In the genomic region with DNA sequence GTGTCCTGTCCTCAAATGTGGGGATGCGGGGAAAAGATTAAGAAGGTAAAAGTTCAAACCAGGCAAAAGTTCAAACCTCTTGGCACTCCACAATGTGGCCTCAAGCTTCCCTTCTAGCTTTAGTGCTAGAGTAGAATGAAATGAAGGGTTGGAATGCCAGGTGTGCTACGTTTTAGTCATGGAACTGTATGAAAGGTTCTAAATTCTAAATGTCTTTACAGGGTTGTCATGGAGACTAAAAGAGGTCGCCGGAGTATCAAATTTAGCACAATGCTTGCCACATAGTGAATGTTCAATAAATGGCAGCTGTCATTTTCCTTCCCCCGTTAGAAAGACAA, we compare ENCODE assay signal across 8 cellular contexts. TPM values are rescaled to one million over a fixed set of nuclear protein-coding genes. Genes with fewer than 3 reads are reported as not detected.
DNase-seq lines count a peak whose midpoint lies in the region; ATAC-seq and TF ChIP-seq lines count a peak whose summit lies in the region.

No MANE protein-coding gene starts in this region.

- DNase-seq in BJ (ENCODE audit: low read depth) (no peak), MM.1S (no peak), neural crest cell (ENCODE audit: low read depth, low spot score) (no peak), Ammon's horn (ENCODE audit: low spot score) (no peak), GM13976 (ENCODE audit: low spot score) (no peak), LoVo (ENCODE audit: low spot score) (no peak), HuH-7 (ENCODE audit: low spot score) (no peak)
- no peak for DNase-seq in effector memory CD8-positive, alpha-beta T cell

- no peaks in the 10 kb centered on the region for H3K9me2 ChIP-seq in MM.1S (replicated peaks; ENCODE audit: insufficient read depth, low read length)

- peak overlapping the region; percentile 95 for H2AFZ ChIP-seq in MM.1S (ENCODE audit: low read length)

- H3K4me3 ChIP-seq in BJ (ENCODE audit: low read depth, low read length), result peak overlapping the region; percentile 51
- peak overlapping the region; percentile 64 for H3K4me3 ChIP-seq in MM.1S (ENCODE audit: low read length)

- no peaks in the 10 kb centered on the region for H3K79me2 ChIP-seq in MM.1S (ENCODE audit: low read length)

- peaks cover 3% of the 10 kb centered on the region for H3K36me3 Mint-ChIP-seq in effector memory CD8-positive, alpha-beta T cell (ENCODE audit: insufficient read depth)
- H3K36me3 Mint-ChIP-seq in neural crest cell (ENCODE audit: low read depth), result no peaks in the 10 kb centered on the region

- no peaks in the 10 kb centered on the region for H3K9me3 Mint-ChIP-seq in effector memory CD8-positive, alpha-beta T cell
- no peaks in the 10 kb centered on the region for H3K9me3 Mint-ChIP-seq in neural crest cell

- H3K27me3 ChIP-seq in BJ (ENCODE audit: control insufficient read depth, insufficient read depth, low read length) (no peaks in the 10 kb centered on the region), MM.1S (replicated peaks; ENCODE audit: insufficient read depth, low read length) (no peaks in the 10 kb centered on the region)

- CTCF ChIA-PET in BJ (lab: Yijun Ruan, JAX), result interaction anchor here (0.6 to 7.8 kb wide), 44 partner anchors 8 to 805 kb away, joined by 3 to 110 read pairs (median 4); a partner anchor contains a TSS

- no peak for ATAC-seq in effector memory CD8-positive, alpha-beta T cell (replicated peaks)

- TF ChIP-seq CTCF in BJ (IDR thresholded peaks at IDR 0.05; ENCODE audit: insufficient read depth, low read depth, low read length), result no peak
- TF ChIP-seq CTCF in MM.1S (IDR thresholded peaks at IDR 0.05; ENCODE audit: low read length), result no peak
- TF ChIP-seq CTCF in neural crest cell (conservative IDR thresholded peaks at IDR 0.05), result no peak
- no peak for TF ChIP-seq CTCF in GM13976 (IDR thresholded peaks at IDR 0.05; ENCODE audit: borderline replicate concordance, control extremely low read depth, extremely low read depth, insufficient read depth, missing control alignments)

- H4K20me1 ChIP-seq in MM.1S (ENCODE audit: insufficient read depth, low read length), result no peaks in the 10 kb centered on the region

- peaks cover 27 to 28% of the 10 kb centered on the region in 2 donors for H3K4me1 Mint-ChIP-seq in effector memory CD8-positive, alpha-beta T cell (ENCODE audit: low read depth in 2 of 2)
- H3K4me1 Mint-ChIP-seq in neural crest cell, result peaks cover 19% of the 10 kb centered on the region

- H3K4me1 ChIP-seq in MM.1S (ENCODE audit: low read length), result peaks cover 3% of the 10 kb centered on the region; the same call in 1 of the 2 replicates

- H3F3A ChIP-seq in MM.1S (ENCODE audit: insufficient read depth, low read length), result no peaks in the 10 kb centered on the region

- H3K36me3 ChIP-seq in BJ (ENCODE audit: control insufficient read depth, insufficient read depth, low read length) (no peaks in the 10 kb centered on the region), MM.1S (replicated peaks; ENCODE audit: insufficient read depth, low read length) (no peaks in the 10 kb centered on the region)

- peak overlapping the region; percentile 88 to 92 for H3K27ac Mint-ChIP-seq in effector memory CD8-positive, alpha-beta T cell
- H3K27ac Mint-ChIP-seq in neural crest cell (ENCODE audit: unreplicated experiment), result no peak overlapping the region

- H3K4me2 ChIP-seq in MM.1S (ENCODE audit: low read depth, low read length), result peak overlapping the region; percentile 93

- H3K4me3 Mint-ChIP-seq in effector memory CD8-positive, alpha-beta T cell, result peak overlapping the region; percentile 85
- H3K4me3 Mint-ChIP-seq in neural crest cell, result peak overlapping the region; percentile 89

- H3K27me3 Mint-ChIP-seq in effector memory CD8-positive, alpha-beta T cell, result peaks cover 0 to 2% of the 10 kb centered on the region in 2 donors
- H3K27me3 Mint-ChIP-seq in neural crest cell (ENCODE audit: low read depth), result peaks cover 35% of the 10 kb centered on the region

- in situ Hi-C loops in GM13976 (cut with MboI; ENCODE audit: low sequenced_read_pairs, unreplicated experiment), result loop anchor here (10.0 kb wide), 2 partner anchors 129 to 279 kb away; a partner anchor contains a TSS

- peak overlapping the region; percentile 59 for H3K9ac ChIP-seq in MM.1S (ENCODE audit: low read length)

- H3K27ac ChIP-seq in MM.1S (ENCODE audit: low read length), result peak overlapping the region; percentile 13; the same call in 1 of the 2 replicates

- POLR2A ChIA-PET in BJ (lab: Charles Lee), result interaction anchor here (1.2 kb wide), 1 partner anchor 131 kb away, joined by 3 read pairs; a partner anchor contains a TSS

- H3K9me3 ChIP-seq in MM.1S (replicated peaks; ENCODE audit: insufficient read depth, low read length), result no peaks in the 10 kb centered on the region

RNA-seq across cellular contexts. Expression of a gene that starts 57.2 kb away (rescaled TPM):
- polyA plus RNA-seq in BJ (2011; rRNA removed), result 51.9 and 54.4 TPM in 2 replicates
- polyA minus RNA-seq in BJ (2011; rRNA and poly(A)+ RNA removed), result 31.9 and 48.1 TPM in 2 replicates
- 41.8 and 44.9 TPM in 2 replicates for total RNA-seq in neural crest cell
